Comparison of ENCODE assay signal across 18 cellular contexts in genomic region chr2:230343747-230344146, GRCh38. TPM values are rescaled to one million over a fixed set of nuclear protein-coding genes. Genes with fewer than 3 reads are reported as not detected.
DNase-seq lines count a peak whose midpoint lies in the region; ATAC-seq, FAIRE-seq and TF ChIP-seq lines count a peak whose summit lies in the region.
"Had no signal": no experiment of that assay in that cellular context is flagged by ENCODE, and none has a peak within 500 bp of the region (broad histone marks: within the 10 kb centered on the region; RNA-seq: fewer than 3 reads in every experiment).

No MANE protein-coding gene starts in this region.

- H3K4me1 ChIP-seq in HCT116 (ENCODE audit: control insufficient read depth in 1 of 2, insufficient read depth in 2 of 2, low read length in 2 of 2) (peaks cover 0 to 20% of the 10 kb centered on the region in 2 experiments; a peak in 3 of 4 replicates), small intestine (ENCODE audit: control insufficient read depth in 2 of 2, insufficient read depth in 1 of 2, low read depth in 1 of 2, low read length in 1 of 2) (peaks cover 2 to 4% of the 10 kb centered on the region in 2 donors)
- H3K4me1 ChIP-seq: HAP-1 had no signal

- no peaks in the 10 kb centered on the region for H3K27me3 ChIP-seq in HCT116 (ENCODE audit: insufficient read depth, low read length)
- no peaks in the 10 kb centered on the region for H3K27me3 ChIP-seq in small intestine (ENCODE audit: control insufficient read depth in 2 of 2, insufficient read depth in 2 of 2, low read length in 2 of 2)

- intact Hi-C loops in HCT116 (cut with micrococcal nuclease) = no loop called here

- DNase-seq in T-helper 1 cell = no peak
- no peak for DNase-seq in HCT116 (ENCODE audit: low read depth, low spot score)
- no peak for DNase-seq in naive B cell
- DNase-seq in small intestine = no peak
- DNase-seq: activated naive CD4-positive, alpha-beta T cell treated with Interleukin-2 at 50 U/mL for 16 hours; NCI-H187 treated with DMSO at 0.1 percent for 48 hours; NCI-H446 treated with DMSO at 0.1 percent for 48 hours; SHP77 had no signal

- CTCF ChIA-PET in HCT116 (lab: Charles Lee) = no interaction called here

- TF ChIP-seq CTCF in HCT116 (IDR thresholded peaks at IDR 0.05 in 2 of 3, conservative IDR thresholded peaks at IDR 0.05 in 1 of 3; ENCODE audit: borderline replicate concordance in 1 of 3, insufficient read depth in 1 of 3, low read depth in 2 of 3, low read length in 2 of 3) = no peak

- H3K36me3 ChIP-seq in HCT116 (ENCODE audit: control insufficient read depth in 1 of 2, insufficient read depth in 2 of 2, low read length in 2 of 2) (peaks cover 0 to 4% of the 10 kb centered on the region in 2 experiments; a peak in 1 of 4 replicates), small intestine (ENCODE audit: control insufficient read depth in 2 of 2, insufficient read depth in 2 of 2, low read length in 2 of 2) (no peaks in the 10 kb centered on the region)
- H3K36me3 ChIP-seq: HAP-1, thoracic aorta had no signal

- RAD21 ChIA-PET in HCT116 (lab: Charles Lee; ENCODE audit: low non-redundant PET in 1 of 2, low total read pairs in 2 of 2, uncharacterized antibody in 2 of 2, unreplicated experiment in 2 of 2) = no interaction called here

- no peaks in the 10 kb centered on the region for H3K27me3 Mint-ChIP-seq in T-helper 1 cell treated with Interleukin-12 subunit alpha and Interleukin-12 subunit beta and Interleukin-4 antibody, amounts not matched to agents 30 μg/mL and 1 μg/mL, for 36 hours (ENCODE audit: low read depth)
- H3K27me3 Mint-ChIP-seq in activated naive CD8-positive, alpha-beta T cell = no peaks in the 10 kb centered on the region
- no peaks in the 10 kb centered on the region for H3K27me3 Mint-ChIP-seq in naive B cell

- H3K9me2 ChIP-seq in HCT116 (ENCODE audit: insufficient read depth) = no peaks in the 10 kb centered on the region

- no peak overlapping the region for H3K27ac ChIP-seq in HCT116 (ENCODE audit: low read depth, low read length)
- no peak overlapping the region for H3K27ac ChIP-seq in small intestine (ENCODE audit: low read depth in 1 of 2, low read length in 1 of 2)
- H3K27ac ChIP-seq: 22Rv1, C4-2B, thoracic aorta had no signal

- H3K9ac ChIP-seq in HCT116 (ENCODE audit: low read length) = no peak overlapping the region

- peaks cover 61% of the 10 kb centered on the region for H3K79me2 ChIP-seq in HCT116 (ENCODE audit: insufficient read depth, low read length)

- H3K4me2 ChIP-seq in HCT116 (ENCODE audit: low read length) = peak overlapping the region; percentile 69; the same call in 1 of the 2 replicates

- H4K20me1 ChIP-seq in HCT116 (ENCODE audit: insufficient read depth) = no peaks in the 10 kb centered on the region

- peaks cover 65% of the 10 kb centered on the region for H3K36me3 Mint-ChIP-seq in T-helper 1 cell treated with Interleukin-12 subunit alpha and Interleukin-12 subunit beta and Interleukin-4 antibody, amounts not matched to agents 30 μg/mL and 1 μg/mL, for 36 hours (ENCODE audit: low read depth)
- H3K36me3 Mint-ChIP-seq in activated naive CD8-positive, alpha-beta T cell = peaks cover 45% of the 10 kb centered on the region
- H3K36me3 Mint-ChIP-seq in naive B cell = peaks cover 47 to 51% of the 10 kb centered on the region in 2 donors

- no peak overlapping the region for H3K4me3 Mint-ChIP-seq in T-helper 1 cell treated with Interleukin-12 subunit alpha and Interleukin-12 subunit beta and Interleukin-4 antibody, amounts not matched to agents 30 μg/mL and 1 μg/mL, for 36 hours
- H3K4me3 Mint-ChIP-seq in activated naive CD8-positive, alpha-beta T cell = no peak overlapping the region
- H3K4me3 Mint-ChIP-seq in naive B cell = peak overlapping the region in 1 of 8 donors; percentile 30

- peaks cover 49% of the 10 kb centered on the region for H3K4me1 Mint-ChIP-seq in T-helper 1 cell treated with Interleukin-12 subunit alpha and Interleukin-12 subunit beta and Interleukin-4 antibody, amounts not matched to agents 30 μg/mL and 1 μg/mL, for 36 hours (ENCODE audit: low read depth)
- H3K4me1 Mint-ChIP-seq in activated naive CD8-positive, alpha-beta T cell (ENCODE audit: low read depth) = peaks cover 57% of the 10 kb centered on the region
- H3K4me1 Mint-ChIP-seq in naive B cell = peaks cover 51 to 55% (median 53%) of the 10 kb centered on the region in 3 donors

- 79 to 86% (median 83%) methylated on average over 1 of the region's 1 CpG for WGBS in small intestine, 3 donors

- no peak for TF ChIP-seq POLR2A in HCT116 (IDR thresholded peaks at IDR 0.05; ENCODE audit: borderline replicate concordance, extremely low read depth, insufficient read depth, insufficient read length)

- no peak overlapping the region for H2AFZ ChIP-seq in HCT116 (ENCODE audit: low read depth, low read length, poor library complexity, severe bottlenecking)

- H3K9me3 ChIP-seq in HCT116 (ENCODE audit: control insufficient read depth in 1 of 2, insufficient read depth in 1 of 2, low read depth in 1 of 2, low read length in 2 of 2) (no peaks in the 10 kb centered on the region), small intestine (ENCODE audit: control insufficient read depth, low read depth) (no peaks in the 10 kb centered on the region)
- H3K9me3 ChIP-seq: HAP-1 had no signal

- ATAC-seq in HCT116 = no peak
- ATAC-seq in naive B cell (ENCODE audit: low read depth in 2 of 2) = no peak
- no peak for ATAC-seq in GM21390 (IDR thresholded peaks at IDR 0.05; ENCODE audit: unreplicated experiment)
- ATAC-seq in GM21529 (IDR thresholded peaks at IDR 0.05; ENCODE audit: unreplicated experiment) = no peak
- ATAC-seq: GM12878, HepG2 had no signal

- BruUV-seq in HCT116 (replicated peaks; lab: Mats Ljungman, UMichigan) = no TSS peak

- peak overlapping the region; percentile 0 for H3K27ac Mint-ChIP-seq in T-helper 1 cell treated with Interleukin-12 subunit alpha and Interleukin-12 subunit beta and Interleukin-4 antibody, amounts not matched to agents 30 μg/mL and 1 μg/mL, for 36 hours
- H3K27ac Mint-ChIP-seq in activated naive CD8-positive, alpha-beta T cell = peak overlapping the region; percentile 11
- H3K27ac Mint-ChIP-seq in naive B cell = peak overlapping the region in 4 of 6 donors; percentile 0 to 79 (median 52)

- no peak for FAIRE-seq in small intestine (lab: Jason Lieb, UNC)
- FAIRE-seq: GM12878, HepG2 had no signal

- POLR2A ChIA-PET in HCT116 (lab: Charles Lee) = no interaction called here

- H3K4me3 ChIP-seq in HCT116 (replicated peaks in 1 of 2; ENCODE audit: low read depth in 1 of 2, low read length in 2 of 2) (no peak overlapping the region; a peak in 1 of 4 replicates), small intestine (ENCODE audit: low read depth in 1 of 2, low read length in 2 of 2) (no peak overlapping the region)
- H3K4me3 ChIP-seq: GM12878, HAP-1, thoracic aorta had no signal

- H3K9me3 Mint-ChIP-seq in T-helper 1 cell treated with Interleukin-12 subunit alpha and Interleukin-12 subunit beta and Interleukin-4 antibody, amounts not matched to agents 30 μg/mL and 1 μg/mL, for 36 hours = peaks cover 53% of the 10 kb centered on the region
- peaks cover 15% of the 10 kb centered on the region for H3K9me3 Mint-ChIP-seq in activated naive CD8-positive, alpha-beta T cell (ENCODE audit: low read depth)
- H3K9me3 Mint-ChIP-seq in naive B cell = peaks cover 9 to 46% (median 37%) of the 10 kb centered on the region in 7 donors

- no peak for TF ChIP-seq RAD21 in HCT116 (IDR thresholded peaks at IDR 0.05; ENCODE audit: low read depth)

TF ChIP-seq in HCT116, 20 proteins besides CTCF, POLR2A, EP300 and RAD21 (continues in another document):
- no peak for TF ChIP-seq POLR2AphosphoS5 (IDR thresholded peaks at IDR 0.05; ENCODE audit: low read depth, low read length)
- no peak for TF ChIP-seq CBX3 (IDR thresholded peaks at IDR 0.05; ENCODE audit: low read depth)
- no peak for TF ChIP-seq ZNF274 (IDR thresholded peaks at IDR 0.05; ENCODE audit: low read depth, low read length)
- no peak for TF ChIP-seq EGR1 (IDR thresholded peaks at IDR 0.05; ENCODE audit: low read depth)
- no peak for TF ChIP-seq ZFX (IDR thresholded peaks at IDR 0.05)
- no peak for TF ChIP-seq ELF1 (IDR thresholded peaks at IDR 0.05; ENCODE audit: borderline replicate concordance, low read depth)
- TF ChIP-seq ATF3 (IDR thresholded peaks at IDR 0.05) = no peak
- no peak for TF ChIP-seq YY1 (IDR thresholded peaks at IDR 0.05; ENCODE audit: extremely low read depth, insufficient replicate concordance, low read depth, low read length)
- TF ChIP-seq EZH2 (IDR thresholded peaks at IDR 0.05) = no peak
- no peak for TF ChIP-seq TCF7L2 (IDR thresholded peaks at IDR 0.05; ENCODE audit: borderline replicate concordance, extremely low read depth, insufficient read depth, insufficient read length)
- no peak for TF ChIP-seq FOSL1 (IDR thresholded peaks at IDR 0.05; ENCODE audit: low read depth)
- TF ChIP-seq SIN3A (IDR thresholded peaks at IDR 0.05; ENCODE audit: low read depth) = no peak

RNA-seq across cellular contexts. Expression of gene SP140L, which starts 16.8 kb away (rescaled TPM):
- 28.9 TPM for total RNA-seq in HCT116 (2021; ENCODE audit: unreplicated experiment)
- polyA plus RNA-seq in HCT116 (2012) = 14.6 and 15.0 TPM in 2 replicates
- polyA plus RNA-seq in naive B cell (ENCODE audit: low read depth in 6 of 6) (10 to 100 TPM; 48.5 to 82.4 (median 54.0) TPM), small intestine (10 to 100 TPM; 11.8 to 15.4 (median 13.5) TPM)

Comparison
In these comparisons a context has a peak if more than half of its experiments do, and no peak if none do; other contexts are left out.
1. H3K27ac Mint-ChIP-seq: peak in every context shown above with its lines; median percentile 52 in naive B cell; 11 in activated naive CD8-positive, alpha-beta T cell; 0 in T-helper 1 cell treated with Interleukin-12 subunit alpha and Interleukin-12 subunit beta and Interleukin-4 antibody, amounts not matched to agents 30 μg/mL and 1 μg/mL, for 36 hours.